14 cellular contexts compared by ENCODE assay signal in the genomic region with DNA sequence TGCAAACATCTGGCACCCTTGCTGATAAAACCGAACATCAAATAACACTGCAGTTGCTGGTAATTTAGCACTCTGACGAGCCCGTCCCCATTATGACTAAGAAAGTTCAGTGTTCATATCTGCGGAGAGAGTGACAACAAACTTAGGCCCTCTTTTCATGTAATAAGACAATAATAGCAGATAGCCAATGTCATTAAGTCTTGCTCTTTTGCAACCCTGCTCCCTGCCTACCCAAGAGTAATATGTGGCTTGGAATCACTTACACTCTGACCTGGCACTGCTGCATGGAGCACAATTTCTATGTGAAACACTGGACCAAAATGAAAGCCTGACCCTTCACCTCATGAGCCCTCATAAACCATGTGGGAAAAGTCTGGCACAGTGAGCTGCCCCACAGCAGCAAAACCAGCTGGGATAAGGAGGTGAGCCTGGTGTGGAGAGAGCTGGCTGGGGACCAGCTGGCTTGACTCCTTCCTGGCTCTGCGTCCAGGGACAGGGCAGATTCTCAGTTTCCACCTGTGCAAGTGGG.
DNase-seq lines count a peak whose midpoint lies in the region; ATAC-seq, FAIRE-seq and TF ChIP-seq lines count a peak whose summit lies in the region.
"Had no signal": no experiment of that assay in that cellular context is flagged by ENCODE, and none has a peak within 500 bp of the region (broad histone marks: within the 10 kb centered on the region; RNA-seq: fewer than 3 reads in every experiment).

No MANE protein-coding gene starts in this region.

- H4K8ac ChIP-seq in mesenchymal stem cell (ENCODE audit: low read length) = no peak overlapping the region

- TF ChIP-seq CTCF in colonic mucosa (IDR thresholded peaks at IDR 0.05) = no peak
- no peak for TF ChIP-seq CTCF in upper lobe of right lung (IDR thresholded peaks at IDR 0.05)

- H3K4me3 ChIP-seq in colonic mucosa (no peak overlapping the region), mesenchymal stem cell (ENCODE audit: insufficient read depth in 1 of 2, low read depth in 1 of 2, low read length in 2 of 2) (no peak overlapping the region), upper lobe of right lung (no peak overlapping the region)
- H3K4me3 ChIP-seq: GM12878 had no signal

- no peak overlapping the region for H2BK5ac ChIP-seq in mesenchymal stem cell (ENCODE audit: low read depth, low read length, poor library complexity, severe bottlenecking)

- no peak overlapping the region for H3K4ac ChIP-seq in mesenchymal stem cell (ENCODE audit: low read depth in 1 of 2, low read length in 2 of 2)

- no peak overlapping the region for H2BK120ac ChIP-seq in mesenchymal stem cell (ENCODE audit: low read depth, low read length)

- H3K4me2 ChIP-seq in mesenchymal stem cell (ENCODE audit: low read length, poor library complexity, severe bottlenecking) = no peak overlapping the region

- H3K14ac ChIP-seq in mesenchymal stem cell (ENCODE audit: low read length in 2 of 2) = peak overlapping the region in 1 of 2 experiments; percentile 79

- no peaks in the 10 kb centered on the region for H3K27me3 ChIP-seq in colonic mucosa
- H3K27me3 ChIP-seq in mesenchymal stem cell (ENCODE audit: control insufficient read depth in 1 of 2, insufficient read depth in 1 of 2, low read length in 2 of 2) = no peaks in the 10 kb centered on the region
- H3K27me3 ChIP-seq in upper lobe of right lung = no peaks in the 10 kb centered on the region

- H2BK15ac ChIP-seq in mesenchymal stem cell (ENCODE audit: low read depth, poor library complexity, severe bottlenecking) = no peak overlapping the region

- H3K9me3 ChIP-seq in colonic mucosa (no peaks in the 10 kb centered on the region), mesenchymal stem cell (ENCODE audit: control insufficient read depth, low read length) (no peaks in the 10 kb centered on the region), upper lobe of right lung (no peaks in the 10 kb centered on the region)

- H3K9ac ChIP-seq in colonic mucosa (ENCODE audit: low read depth in 2 of 2, low read length in 2 of 2) (peak overlapping the region in 1 of 2 donors; percentile 9), mesenchymal stem cell (ENCODE audit: low read length) (no peak overlapping the region)

- no peak overlapping the region for H4K91ac ChIP-seq in mesenchymal stem cell (ENCODE audit: low read length)

- H3K18ac ChIP-seq in mesenchymal stem cell (ENCODE audit: low read depth in 1 of 2, low read length in 2 of 2) = peak overlapping the region in 1 of 2 experiments; percentile 84

- 88% methylated on average over 4 of the region's 5 CpGs for WGBS in mesenchymal stem cell

- H3K36me3 ChIP-seq in colonic mucosa (no peaks in the 10 kb centered on the region), mesenchymal stem cell (ENCODE audit: control insufficient read depth in 1 of 2, insufficient read depth in 2 of 2, low read depth in 1 of 2, low read length in 2 of 2) (peaks cover 5 to 33% of the 10 kb centered on the region in 2 experiments), upper lobe of right lung (no peaks in the 10 kb centered on the region)

- DNase-seq in NCI-H446 treated with DMSO at 0.1 percent for 48 hours (lab: John Stamatoyannopoulos, UW) (peak; percentile 14), colonic mucosa (peak; percentile 71), mesenchymal stem cell (peak; percentile 35), upper lobe of right lung (no peak), NOMO-1 (lab: John Stamatoyannopoulos, UW; ENCODE audit: unreplicated experiment in 2 of 2) (no peak), HTR-8/SVneo (ENCODE audit: insufficient read length, low spot score) (no peak)
- DNase-seq: activated CD4-positive, alpha-beta T cell treated with anti-CD3 and anti-CD28 coated beads, Interleukin-2, amount 50 U/mL, for 4 hours; activated naive CD8-positive, alpha-beta T cell treated with anti-CD3 and anti-CD28 coated beads, Interleukin-2, amount 10 ng/mL, durations not matched to agents 7 days and 5 days; effector CD8-positive, alpha-beta T cell; hippocampal formation; NCI-H1048; T-helper 1 cell had no signal

- FAIRE-seq in HTR-8/SVneo (lab: Jason Lieb, UNC) = no peak
- FAIRE-seq: GM12878 had no signal

- peak overlapping the region; percentile 52 for H3K27ac ChIP-seq in colonic mucosa
- H3K27ac ChIP-seq in mesenchymal stem cell (ENCODE audit: low read length, poor library complexity, severe bottlenecking) = no peak overlapping the region
- H3K27ac ChIP-seq in upper lobe of right lung = no peak overlapping the region

- peaks cover 30% of the 10 kb centered on the region for H3K79me1 ChIP-seq in mesenchymal stem cell (replicated peaks; ENCODE audit: low read length, poor library complexity, severe bottlenecking)

- no peaks in the 10 kb centered on the region for H3K4me1 ChIP-seq in colonic mucosa
- H3K4me1 ChIP-seq in mesenchymal stem cell (ENCODE audit: control insufficient read depth, insufficient read depth, low read depth, low read length) = peaks cover 12% of the 10 kb centered on the region
- H3K4me1 ChIP-seq in upper lobe of right lung = peaks cover 10% of the 10 kb centered on the region

- H2AFZ ChIP-seq in mesenchymal stem cell (ENCODE audit: low read depth, low read length) = no peak overlapping the region

- H3K23ac ChIP-seq in mesenchymal stem cell (ENCODE audit: low read length in 2 of 2) = peak overlapping the region in 1 of 2 experiments; percentile 36

- intact Hi-C loops in colonic mucosa (cut with DNase I) (no loop called here), upper lobe of right lung (cut with DNase I) (no loop called here)

- no peak overlapping the region for H2AK5ac ChIP-seq in mesenchymal stem cell (ENCODE audit: low read length, severe bottlenecking)

- peak; percentile 61 for ATAC-seq in upper lobe of right lung
- no peak for ATAC-seq in GM21423 (IDR thresholded peaks at IDR 0.05; ENCODE audit: unreplicated experiment)
- ATAC-seq: GM12878 had no signal

- no peak overlapping the region for H2BK12ac ChIP-seq in mesenchymal stem cell (ENCODE audit: low read length in 2 of 2)

Comparison
In these comparisons a context has a peak if more than half of its experiments do, and no peak if none do; other contexts are left out.
1. DNase-seq: peak in NCI-H446 treated with DMSO at 0.1 percent for 48 hours (single experiment), colonic mucosa (single experiment) and mesenchymal stem cell (single experiment); none in upper lobe of right lung (single experiment), NOMO-1 (0 of 2) and HTR-8/SVneo (single experiment).